In the genomic region with DNA sequence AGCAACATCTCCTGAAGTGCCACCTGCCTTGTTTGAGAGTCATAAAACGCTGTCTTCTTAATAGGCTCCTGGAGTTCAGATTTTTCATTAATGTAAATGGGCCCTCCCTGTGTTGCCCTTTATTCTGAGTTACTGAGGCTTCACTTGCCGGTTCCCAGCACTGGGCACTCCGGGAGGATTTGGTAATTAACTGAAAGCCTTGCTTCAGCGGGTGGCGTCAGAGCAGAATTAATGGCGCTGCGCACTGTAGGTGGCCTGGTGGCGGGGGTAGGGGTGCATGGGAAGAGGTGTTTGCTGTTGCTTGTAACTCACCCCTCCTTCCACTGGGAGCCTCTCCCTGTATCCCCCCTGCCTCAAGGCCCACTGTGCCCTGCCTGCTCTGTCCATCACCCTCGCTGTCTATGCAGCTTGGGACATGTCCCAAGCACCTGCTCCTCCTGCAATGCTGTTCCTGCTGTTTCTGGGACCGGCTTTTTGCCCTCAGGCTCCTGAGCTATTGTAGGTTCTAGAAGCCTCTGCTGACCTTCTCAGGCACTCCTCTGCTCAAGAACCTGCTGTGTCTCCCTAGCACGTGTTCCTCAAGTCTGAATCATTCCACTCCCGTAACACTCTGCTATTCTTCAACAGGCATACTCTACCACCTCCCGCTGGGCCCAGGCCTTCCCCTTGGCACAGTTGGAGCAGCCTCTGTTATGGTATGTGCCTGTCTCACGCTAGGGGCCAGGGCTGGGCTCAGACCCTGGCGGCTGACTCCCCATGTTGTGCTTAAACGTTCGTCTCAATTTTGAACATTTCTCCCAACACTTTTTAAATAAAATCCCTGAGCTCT, we compare ENCODE assay signal across 21 cellular contexts. TPM values are rescaled to one million over a fixed set of nuclear protein-coding genes. Genes with fewer than 3 reads are reported as not detected.
A peak's percentile ranks its signal among the peaks of the same experiment; 100 is the strongest.
DNase-seq lines count a peak whose midpoint lies in the region; ATAC-seq, FAIRE-seq and TF ChIP-seq lines count a peak whose summit lies in the region.
"Had no signal": no experiment of that assay in that cellular context is flagged by ENCODE, and none has a peak within 500 bp of the region (broad histone marks: within the 10 kb centered on the region; RNA-seq: fewer than 3 reads in every experiment).

No MANE protein-coding gene starts in this region.

- no peak overlapping the region for H3K4me2 ChIP-seq in trophoblast cell (ENCODE audit: low read length)

- no peak overlapping the region for H4K8ac ChIP-seq in trophoblast cell (ENCODE audit: low read depth, low read length)

- H3K4me1 ChIP-seq in kidney (ENCODE audit: control insufficient read depth in 1 of 2, insufficient read depth in 1 of 2, low read depth in 1 of 2, low read length in 2 of 2): peaks cover 4 to 17% of the 10 kb centered on the region in 2 donors
- peaks cover 0 to 3% of the 10 kb centered on the region in 2 experiments for H3K4me1 ChIP-seq in trophoblast cell (ENCODE audit: control insufficient read depth in 1 of 2, insufficient read depth in 2 of 2, low read length in 2 of 2)
- H3K4me1 ChIP-seq in gastrocnemius medialis: no peaks in the 10 kb centered on the region
- H3K4me1 ChIP-seq: left ventricle myocardium inferior, psoas muscle had no signal

- H3K9me3 ChIP-seq in kidney (ENCODE audit: control insufficient read depth in 1 of 2, low read length in 2 of 2) (peaks cover 0 to 13% of the 10 kb centered on the region in 2 donors), trophoblast cell (ENCODE audit: insufficient read depth, low read depth, low read length) (peaks cover 3% of the 10 kb centered on the region), gastrocnemius medialis (no peaks in the 10 kb centered on the region)

- H4K91ac ChIP-seq in trophoblast cell (ENCODE audit: low read depth, low read length): no peak overlapping the region

- no peak overlapping the region for H3K23ac ChIP-seq in trophoblast cell (ENCODE audit: low read length)

- H2BK120ac ChIP-seq in trophoblast cell (ENCODE audit: insufficient read depth, low read length, poor library complexity): no peak overlapping the region

- H3K36me3 ChIP-seq in kidney (ENCODE audit: control insufficient read depth in 1 of 2, insufficient read depth in 2 of 2, low read length in 2 of 2) (no peaks in the 10 kb centered on the region), trophoblast cell (ENCODE audit: control insufficient read depth in 1 of 2, insufficient read depth in 2 of 2, low read length in 2 of 2) (peaks cover 0 to 3% of the 10 kb centered on the region in 2 experiments), gastrocnemius medialis (no peaks in the 10 kb centered on the region)
- H3K36me3 ChIP-seq: left ventricle myocardium inferior had no signal

- H2BK5ac ChIP-seq in trophoblast cell (ENCODE audit: low read depth, low read length, poor library complexity): no peak overlapping the region

- H3K27me3 ChIP-seq in trophoblast cell (ENCODE audit: insufficient read depth, low read length): no peaks in the 10 kb centered on the region
- peaks cover 0 to 4% (median 0%) of the 10 kb centered on the region in 3 donors for H3K27me3 ChIP-seq in gastrocnemius medialis

- no CpG with 5 or more reads among the region's 17 CpGs for WGBS in trophoblast cell (ENCODE audit: extremely low coverage, insufficient coverage, insufficient read length)

- no peak overlapping the region for H4K12ac ChIP-seq in trophoblast cell (ENCODE audit: low read depth, low read length)

- in situ Hi-C loops in gastrocnemius medialis (cut with MboI; ENCODE audit: low sequenced_read_pairs in 4 of 4): no loop called here

- H2AK5ac ChIP-seq in trophoblast cell (ENCODE audit: low read length): no peak overlapping the region

- no peak overlapping the region for H3K4me3 ChIP-seq in kidney (ENCODE audit: low read length in 2 of 2)
- H3K4me3 ChIP-seq in trophoblast cell (ENCODE audit: low read depth, low read length): peak overlapping the region; percentile 44
- H3K4me3 ChIP-seq in gastrocnemius medialis: no peak overlapping the region
- H3K4me3 ChIP-seq: left ventricle myocardium inferior, psoas muscle, skin epidermis had no signal

- peak overlapping the region; percentile 60 to 72 for H3K27ac ChIP-seq in kidney (ENCODE audit: low read depth in 2 of 2, low read length in 2 of 2)
- H3K27ac ChIP-seq in trophoblast cell (ENCODE audit: low read depth, low read length): no peak overlapping the region
- no peak overlapping the region for H3K27ac ChIP-seq in gastrocnemius medialis
- H3K27ac ChIP-seq: epithelial cell of prostate, left ventricle myocardium inferior, psoas muscle, skin epidermis had no signal

- H2AFZ ChIP-seq in trophoblast cell (ENCODE audit: insufficient read depth, low read length, poor library complexity): no peak overlapping the region

- H3K79me1 ChIP-seq in trophoblast cell (ENCODE audit: low read length): no peaks in the 10 kb centered on the region

- no peak for FAIRE-seq in kidney (lab: Jason Lieb, UNC)
- FAIRE-seq in urothelium cell line (lab: Jason Lieb, UNC): no peak

- peak overlapping the region; percentile 15 for H3K4ac ChIP-seq in trophoblast cell (ENCODE audit: low read depth, low read length)

- TF ChIP-seq CTCF in kidney (IDR thresholded peaks at IDR 0.05; ENCODE audit: borderline replicate concordance, extremely low read depth, insufficient read depth) (no peak), gastrocnemius medialis (IDR thresholded peaks at IDR 0.05 in 4 of 5, conservative IDR thresholded peaks at IDR 0.05 in 1 of 5) (no peak), omental fat pad (IDR thresholded peaks at IDR 0.05) (no peak)

- H2BK12ac ChIP-seq in trophoblast cell (ENCODE audit: low read length): no peak overlapping the region

- H3K18ac ChIP-seq in trophoblast cell (ENCODE audit: low read length): no peak overlapping the region

- no peak for ATAC-seq in gastrocnemius medialis
- no peak for ATAC-seq in omental fat pad (ENCODE audit: low FRiP score)
- ATAC-seq: HCT116, psoas muscle had no signal

- no peak overlapping the region for H3K14ac ChIP-seq in trophoblast cell (ENCODE audit: low read length)

- intact Hi-C loops in kidney (cut with DNase I): no loop called here
- intact Hi-C loops in gastrocnemius medialis (cut with DNase I; ENCODE audit: low total_unique reads): no loop called here

- no peak for TF ChIP-seq POLR2A in gastrocnemius medialis (IDR thresholded peaks at IDR 0.05)

- H3K79me2 ChIP-seq in trophoblast cell (ENCODE audit: control insufficient read depth, insufficient read depth, low read length, poor library complexity): peaks cover 4% of the 10 kb centered on the region

- H3K9ac ChIP-seq in kidney (ENCODE audit: low read length in 2 of 2): peak overlapping the region in 1 of 2 donors; percentile 27
- peak overlapping the region; percentile 49 for H3K9ac ChIP-seq in trophoblast cell (ENCODE audit: low read length)

- DNase-seq in ELF-1 (ENCODE audit: low read depth, low spot score): peak; percentile 53
- peak; percentile 29 for DNase-seq in NCI-H2107 (lab: John Stamatoyannopoulos, UW)
- DNase-seq in kidney: peak; percentile 75
- no peak for DNase-seq in trophoblast cell
- no peak for DNase-seq in gastrocnemius medialis
- DNase-seq in urothelium cell line (ENCODE audit: low spot score): no peak
- DNase-seq in omental fat pad (ENCODE audit: low spot score): no peak
- DNase-seq: activated CD4-positive, alpha-beta T cell treated with anti-CD3 and anti-CD28 coated beads for 4 hours; activated CD8-positive, alpha-beta memory T cell treated with anti-CD3 and anti-CD28 coated beads for 24 hours; activated T-cell treated with anti-CD3 and anti-CD28 coated beads, Interleukin-2, amount 50 U/mL, for 1 hour; C1 segment of cervical spinal cord; Calu3; effector CD4-positive, alpha-beta T cell; left ventricle myocardium inferior; NCI-H1105; NCI-H524 treated with DMSO at 0.1 percent for 48 hours; psoas muscle had no signal

RNA-seq across cellular contexts. Expression of gene ARHGAP8, which starts 24.4 kb away (rescaled TPM):
- total RNA-seq in kidney (35.7 TPM), gastrocnemius medialis (not detected), omental fat pad (1 to 10 TPM in 2 of 4 donors, under 1 TPM in 1, not detected in 1; 0.46 to 2.2 (median 1.9) TPM)
- polyA plus RNA-seq in kidney (ENCODE audit: insufficient read depth, low read depth, low replicate concordance): 30.2 TPM
- 56.7 and 58.2 TPM in 2 replicates for polyA plus RNA-seq in trophoblast cell (2013)
- total RNA-seq: left ventricle myocardium inferior, RPMI7951 had no signal
- polyA plus RNA-seq: psoas muscle had no signal

Comparison
In these comparisons a context has a peak if more than half of its experiments do, and no peak if none do; other contexts are left out.
1. DNase-seq: peak in ELF-1 (single experiment), NCI-H2107 (single experiment) and kidney (single experiment); none in trophoblast cell (0 of 2), gastrocnemius medialis (0 of 2), urothelium cell line (single experiment) and omental fat pad (single experiment).
2. H3K27ac ChIP-seq: peak in kidney (2 of 2); none in trophoblast cell (single experiment) and gastrocnemius medialis (0 of 4).
3. RNA of gene ARHGAP8, which starts 24.4 kb away (total RNA-seq): 35.7 TPM in kidney (single experiment); 0.46 to 2.2 TPM in omental fat pad and not detected in gastrocnemius medialis; every median in the first group is over 10 times any median in the second.